1 cellular context compared by ENCODE assay signal in the genomic region with DNA sequence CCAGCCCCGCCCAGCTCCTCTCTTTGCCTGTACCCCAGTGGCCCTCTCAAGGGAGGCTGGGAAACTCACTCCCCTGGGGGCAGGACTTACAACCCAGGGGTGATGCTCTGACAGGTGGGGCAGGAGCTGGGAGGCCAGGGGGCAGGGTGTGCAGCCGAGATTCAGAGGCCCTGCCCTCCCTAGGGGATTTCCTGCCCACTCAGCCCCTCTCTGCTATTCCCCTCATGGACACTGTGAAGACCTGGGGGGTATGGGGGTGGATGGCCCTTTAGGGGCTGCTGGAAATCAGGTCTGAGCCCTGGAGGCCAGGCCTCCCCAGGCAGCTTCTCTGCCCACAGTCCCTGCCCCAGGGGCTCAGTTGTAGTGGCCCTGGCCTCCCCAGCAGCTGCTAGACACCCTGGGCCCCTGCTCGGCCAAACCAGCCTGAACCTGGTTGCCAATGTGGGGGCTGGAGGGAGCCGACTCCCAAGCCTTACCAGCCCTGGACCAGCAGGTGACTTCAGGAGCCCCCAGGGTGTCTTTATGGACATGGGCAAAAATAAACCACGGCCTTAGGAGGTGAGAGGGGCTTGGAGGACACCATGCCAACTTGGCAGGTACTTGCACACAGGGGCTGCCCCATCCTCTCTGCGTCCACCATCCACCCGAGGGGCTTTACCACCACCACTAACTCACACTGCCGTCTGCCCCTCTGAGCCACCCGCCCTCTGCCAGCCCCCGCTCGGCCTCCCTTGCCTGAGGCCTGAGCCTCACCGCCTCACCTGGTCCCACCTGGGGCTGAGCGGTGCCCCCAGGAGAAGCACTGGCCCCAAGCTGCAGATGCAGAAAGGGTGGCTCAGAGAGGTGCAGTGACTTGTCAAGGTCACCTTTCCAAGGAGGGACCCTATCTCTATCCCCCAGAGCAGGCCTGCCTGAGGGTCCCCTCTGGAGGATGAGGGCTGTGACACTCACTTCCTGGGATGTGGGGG.
TF ChIP-seq lines count a peak whose summit lies in the region.

No MANE protein-coding gene starts in this region.

TF ChIP-seq in HepG2, 621 proteins besides CTCF, POLR2A, EP300 and RAD21:
- TF ChIP-seq AGO2 (optimal IDR thresholded peaks at IDR 0.05; ENCODE audit: low read depth, low read length) = peak; percentile 44
- TF ChIP-seq CHD2 (IDR thresholded peaks at IDR 0.05; ENCODE audit: low read depth, low read length) = no peak
